8 cellular contexts compared by ENCODE assay signal in the genomic region with DNA sequence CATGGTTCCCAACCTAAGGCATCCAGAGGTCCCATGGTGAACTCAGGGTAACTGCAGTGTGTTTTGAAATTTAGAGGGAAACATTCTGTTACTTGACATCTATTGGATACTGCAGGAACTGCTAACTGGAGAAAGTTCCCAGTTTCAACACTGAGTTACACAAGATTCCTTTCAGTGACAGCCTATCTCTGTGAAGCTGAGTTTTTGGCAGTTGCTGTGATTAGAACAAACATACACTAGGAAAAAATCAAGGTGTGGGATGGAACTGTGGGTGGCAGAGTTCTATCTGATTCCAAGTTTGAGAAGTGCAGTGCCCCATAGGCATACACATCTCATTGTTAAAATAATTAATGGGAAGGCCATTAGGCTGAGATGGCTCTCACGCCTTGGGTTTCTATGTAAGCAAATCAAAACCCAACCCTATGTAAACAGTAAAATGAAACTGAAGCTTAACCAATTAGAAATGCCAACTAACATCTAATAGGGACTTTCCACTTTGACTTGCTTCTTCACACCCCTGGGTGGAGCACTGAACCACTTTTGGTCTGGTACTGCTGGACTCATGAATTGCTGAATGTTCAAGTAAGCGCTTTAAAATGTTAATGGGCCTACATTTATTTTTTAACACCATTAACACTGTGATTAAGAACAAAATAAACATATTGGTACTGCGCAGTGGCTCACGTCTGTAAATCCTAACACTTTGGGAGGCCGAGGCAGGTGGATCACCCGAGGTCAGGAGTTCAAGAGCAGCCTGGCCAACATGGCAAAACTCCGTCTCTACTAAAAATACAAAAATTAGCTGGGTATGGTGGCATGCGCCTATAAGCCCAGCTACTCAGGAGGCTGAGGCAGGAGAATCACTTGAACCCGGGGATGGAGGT. TPM values are rescaled to one million over a fixed set of nuclear protein-coding genes. Genes with fewer than 3 reads are reported as not detected.
DNase-seq lines count a peak whose midpoint lies in the region; ATAC-seq, FAIRE-seq and TF ChIP-seq lines count a peak whose summit lies in the region.

No MANE protein-coding gene starts in this region.

- FAIRE-seq in GM12892 (lab: Jason Lieb, UNC) = peak; percentile 38

- peaks cover 0 to 3% (median 0%) of the 10 kb centered on the region in 3 donors for H3K9me3 Mint-ChIP-seq in IgD-negative memory B cell

- in situ Hi-C loops in astrocyte of the spinal cord (cut with HindIII; ENCODE audit: low sequenced_read_pairs) = no loop called here

- no peaks in the 10 kb centered on the region for H3K4me1 ChIP-seq in effector memory CD4-positive, alpha-beta T cell (ENCODE audit: control insufficient read depth, insufficient read depth, low read length, poor library complexity, severe bottlenecking)
- peaks cover 0 to 18% (median 12%) of the 10 kb centered on the region in 4 donors for H3K4me1 ChIP-seq in tibial nerve

- peak overlapping the region in 3 of 4 donors; percentile 13 to 87 (median 61) for H3K4me3 Mint-ChIP-seq in IgD-negative memory B cell

- DNase-seq in GM12892 (ENCODE audit: insufficient read length) = peak; percentile 29
- no peak for DNase-seq in astrocyte of the spinal cord (ENCODE audit: low read depth, low spot score)
- DNase-seq in middle frontal gyrus (ENCODE audit: extremely low spot score, low spot score) = peak; percentile 3
- no peak for DNase-seq in DMS79 (lab: John Stamatoyannopoulos, UW)
- no peak for DNase-seq in effector memory CD4-positive, alpha-beta T cell
- DNase-seq in tibial nerve (ENCODE audit: low spot score in 2 of 2) = no peak

- no peak overlapping the region for H3K27ac ChIP-seq in effector memory CD4-positive, alpha-beta T cell (ENCODE audit: insufficient read depth, low read length, poor library complexity, severe bottlenecking)
- H3K27ac ChIP-seq in tibial nerve = peak overlapping the region in 1 of 4 donors; percentile 23

- peak in 1 of 2 donors; percentile 55 for TF ChIP-seq EP300 in tibial nerve (IDR thresholded peaks at IDR 0.05)

- WGBS in tibial nerve, 2 donors = 80 to 83% methylated on average over 9 of the region's 9 CpGs

- peaks cover 30 to 60% (median 53%) of the 10 kb centered on the region in 3 donors for H3K4me1 Mint-ChIP-seq in IgD-negative memory B cell

- no peaks in the 10 kb centered on the region for H3K36me3 ChIP-seq in effector memory CD4-positive, alpha-beta T cell (ENCODE audit: control insufficient read depth, insufficient read depth, low read length)
- H3K36me3 ChIP-seq in tibial nerve = no peaks in the 10 kb centered on the region

- TF ChIP-seq CTCF in astrocyte of the spinal cord (IDR thresholded peaks at IDR 0.05; ENCODE audit: low read depth, low read length) (peak; percentile 7), tibial nerve (IDR thresholded peaks at IDR 0.05) (peak in 2 of 5 experiments; percentile 14 to 21)

- H3K4me3 ChIP-seq in astrocyte of the spinal cord (ENCODE audit: low read depth, low read length) (no peak overlapping the region), tibial nerve (no peak overlapping the region)
- H3K4me3 ChIP-seq in effector memory CD4-positive, alpha-beta T cell (ENCODE audit: insufficient read depth, low read depth, low read length, poor library complexity, severe bottlenecking) = no peak overlapping the region

- TF ChIP-seq POLR2A in GM12892 (IDR thresholded peaks at IDR 0.05; ENCODE audit: low read depth, low read length) (no peak), tibial nerve (IDR thresholded peaks at IDR 0.05) (no peak)

- H3K36me3 Mint-ChIP-seq in IgD-negative memory B cell = peaks cover 3% of the 10 kb centered on the region

- ATAC-seq in GM21515 (IDR thresholded peaks at IDR 0.05; ENCODE audit: unreplicated experiment) = peak; percentile 87

- no peaks in the 10 kb centered on the region for H3K27me3 Mint-ChIP-seq in IgD-negative memory B cell

- H3K27me3 ChIP-seq in effector memory CD4-positive, alpha-beta T cell (replicated peaks; ENCODE audit: control insufficient read depth, insufficient read depth, low read length, poor library complexity, severe bottlenecking) = no peaks in the 10 kb centered on the region
- H3K27me3 ChIP-seq in tibial nerve = no peaks in the 10 kb centered on the region

- no peaks in the 10 kb centered on the region for H3K9me3 ChIP-seq in effector memory CD4-positive, alpha-beta T cell (ENCODE audit: control insufficient read depth, low read length)
- peaks cover 0 to 3% (median 0%) of the 10 kb centered on the region in 4 donors for H3K9me3 ChIP-seq in tibial nerve

- peak overlapping the region; percentile 73 to 94 (median 94) for H3K27ac Mint-ChIP-seq in IgD-negative memory B cell

RNA-seq across cellular contexts. Expression of gene TBC1D7, which starts 55.2 kb away (rescaled TPM):
- polyA plus RNA-seq in GM12892 (2012; ENCODE audit: missing spikeins) = 38.1 TPM
- 15.7 TPM for polyA plus RNA-seq in IgD-negative memory B cell
- total RNA-seq in tibial nerve = 10 to 100 TPM in 1 of 4 donors, 1 to 10 TPM in 3; 5.5 to 28.2 (median 7.1) TPM

Comparison
In these comparisons a context has a peak if more than half of its experiments do, and no peak if none do; other contexts are left out.
1. DNase-seq: peak in GM12892 (single experiment) and middle frontal gyrus (single experiment); none in astrocyte of the spinal cord (single experiment), DMS79 (single experiment), effector memory CD4-positive, alpha-beta T cell (0 of 3) and tibial nerve (0 of 2).